11 cellular contexts compared by ENCODE assay signal in the genomic region with DNA sequence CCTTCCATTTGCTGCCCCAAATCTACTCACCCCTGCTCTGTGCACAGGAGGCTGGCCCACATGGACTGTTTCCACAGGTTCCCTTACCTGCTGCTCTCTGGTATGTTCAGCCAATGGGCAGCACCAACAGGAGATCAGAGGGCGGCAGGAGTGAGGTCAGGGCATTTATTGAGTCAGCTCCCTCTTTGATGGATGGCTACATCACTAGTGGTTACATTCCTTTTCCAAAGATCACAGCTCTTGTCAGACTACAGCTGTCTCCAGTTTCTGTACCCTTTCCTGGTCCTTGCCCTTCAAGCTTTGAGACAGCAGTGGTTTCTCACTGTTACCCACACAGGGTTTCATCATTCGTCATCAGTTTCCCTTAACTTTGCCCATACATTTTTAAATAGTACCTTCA.
A peak's percentile ranks its signal among the peaks of the same experiment; 100 is the strongest.
DNase-seq lines count a peak whose midpoint lies in the region; ATAC-seq and TF ChIP-seq lines count a peak whose summit lies in the region.
"Had no signal": no experiment of that assay in that cellular context is flagged by ENCODE, and none has a peak within 500 bp of the region (broad histone marks: within the 10 kb centered on the region; RNA-seq: fewer than 3 reads in every experiment).

No MANE protein-coding gene starts in this region.

- no peak overlapping the region for H3K9ac ChIP-seq in neural progenitor cell

- TF ChIP-seq CTCF in neural progenitor cell (IDR thresholded peaks at IDR 0.05) = no peak

- no peaks in the 10 kb centered on the region for H3F3A ChIP-seq in neural progenitor cell (ENCODE audit: low read depth)

- H3K27ac Mint-ChIP-seq in activated naive CD4-positive, alpha-beta T cell treated with anti-CD3 and anti-CD28 coated beads, Interleukin-2, amount 50 U/mL, for 72 hours = no peak overlapping the region
- H3K27ac Mint-ChIP-seq in activated naive CD4-positive, alpha-beta T cell treated with anti-CD3 and anti-CD28 coated beads, Interleukin-2, amount 10 ng/mL, durations not matched to agents 7 days and 5 days = no peak overlapping the region
- H3K27ac Mint-ChIP-seq in activated naive CD8-positive, alpha-beta T cell treated with anti-CD3 and anti-CD28 coated beads, Interleukin-2, amount 50 U/mL, for 24 hours = peak overlapping the region; percentile 47
- peak overlapping the region; percentile 0 for H3K27ac Mint-ChIP-seq in stimulated activated memory B cell treated with anti-CD40 and anti-IgM and Interleukin-4, amounts not matched to agents 10 μg/mL and 1 μg/mL and 100 μg/mL, for 72 hours
- no peak overlapping the region for H3K27ac Mint-ChIP-seq in neural progenitor cell

- no peaks in the 10 kb centered on the region for H3K27me3 ChIP-seq in neural progenitor cell
- H3K27me3 ChIP-seq: neutrophil had no signal

- peak; percentile 42 to 73 for DNase-seq in activated naive CD4-positive, alpha-beta T cell treated with anti-CD3 and anti-CD28 coated beads, Interleukin-2, amount 50 U/mL, for 72 hours (ENCODE audit: low spot score in 2 of 2)
- no peak for DNase-seq in activated naive CD4-positive, alpha-beta T cell treated with anti-CD3 and anti-CD28 coated beads, Interleukin-2, amount 10 ng/mL, durations not matched to agents 7 days and 5 days
- peak; percentile 56 for DNase-seq in activated naive CD8-positive, alpha-beta T cell treated with anti-CD3 and anti-CD28 coated beads, Interleukin-2, amount 50 U/mL, for 24 hours
- DNase-seq in NOMO-1 (lab: John Stamatoyannopoulos, UW; ENCODE audit: unreplicated experiment in 2 of 2) = no peak
- DNase-seq in neural progenitor cell (ENCODE audit: low spot score) = no peak
- DNase-seq in CD1c-positive myeloid dendritic cell (ENCODE audit: extremely low spot score) = no peak
- DNase-seq: left cardiac atrium, NCI-H524 had no signal

- CTCF ChIA-PET in activated naive CD4-positive, alpha-beta T cell treated with anti-CD3 and anti-CD28 coated beads, Interleukin-2, amount 10 ng/mL, durations not matched to agents 7 days and 5 days (lab: Charles Lee) = interaction anchor here (1.3 kb wide), 1 partner anchor 29 kb away, joined by 3 read pairs; no protein-coding TSS in a partner anchor

- H3K4me3 Mint-ChIP-seq in activated naive CD4-positive, alpha-beta T cell treated with anti-CD3 and anti-CD28 coated beads, Interleukin-2, amount 10 ng/mL, durations not matched to agents 7 days and 5 days = no peak overlapping the region
- H3K4me3 Mint-ChIP-seq in activated naive CD8-positive, alpha-beta T cell treated with anti-CD3 and anti-CD28 coated beads, Interleukin-2, amount 50 U/mL, for 24 hours = no peak overlapping the region
- H3K4me3 Mint-ChIP-seq in stimulated activated memory B cell treated with anti-CD40 and anti-IgM and Interleukin-4, amounts not matched to agents 10 μg/mL and 1 μg/mL and 100 μg/mL, for 72 hours = no peak overlapping the region
- H3K4me3 Mint-ChIP-seq in neural progenitor cell = no peak overlapping the region

- peaks cover under 1% of the 10 kb centered on the region for H3K4me1 Mint-ChIP-seq in activated naive CD4-positive, alpha-beta T cell treated with anti-CD3 and anti-CD28 coated beads, Interleukin-2, amount 10 ng/mL, durations not matched to agents 7 days and 5 days
- H3K4me1 Mint-ChIP-seq in activated naive CD8-positive, alpha-beta T cell treated with anti-CD3 and anti-CD28 coated beads, Interleukin-2, amount 50 U/mL, for 24 hours = peaks cover 41% of the 10 kb centered on the region
- peaks cover 8% of the 10 kb centered on the region for H3K4me1 Mint-ChIP-seq in stimulated activated memory B cell treated with anti-CD40 and anti-IgM and Interleukin-4, amounts not matched to agents 10 μg/mL and 1 μg/mL and 100 μg/mL, for 72 hours
- H3K4me1 Mint-ChIP-seq in neural progenitor cell = no peaks in the 10 kb centered on the region

- no peaks in the 10 kb centered on the region for H3K4me1 ChIP-seq in neural progenitor cell

- H3K4me3 ChIP-seq in neural progenitor cell = no peak overlapping the region

- H3K9me3 ChIP-seq in neural progenitor cell (ENCODE audit: low read depth) = no peaks in the 10 kb centered on the region
- H3K9me3 ChIP-seq: neutrophil had no signal

- peaks cover 0 to 10% of the 10 kb centered on the region in 2 donors for H3K9me3 Mint-ChIP-seq in activated naive CD4-positive, alpha-beta T cell treated with anti-CD3 and anti-CD28 coated beads, Interleukin-2, amount 50 U/mL, for 72 hours
- H3K9me3 Mint-ChIP-seq in activated naive CD4-positive, alpha-beta T cell treated with anti-CD3 and anti-CD28 coated beads, Interleukin-2, amount 10 ng/mL, durations not matched to agents 7 days and 5 days = no peaks in the 10 kb centered on the region
- H3K9me3 Mint-ChIP-seq in activated naive CD8-positive, alpha-beta T cell treated with anti-CD3 and anti-CD28 coated beads, Interleukin-2, amount 50 U/mL, for 24 hours = peaks cover 9% of the 10 kb centered on the region
- no peaks in the 10 kb centered on the region for H3K9me3 Mint-ChIP-seq in stimulated activated memory B cell treated with anti-CD40 and anti-IgM and Interleukin-4, amounts not matched to agents 10 μg/mL and 1 μg/mL and 100 μg/mL, for 72 hours
- no peaks in the 10 kb centered on the region for H3K9me3 Mint-ChIP-seq in neural progenitor cell

- no peaks in the 10 kb centered on the region for H3K36me3 ChIP-seq in neural progenitor cell
- H3K36me3 ChIP-seq: neutrophil had no signal

- no peak overlapping the region for H2AFZ ChIP-seq in neural progenitor cell (replicated peaks)

- H3K27ac ChIP-seq in neural progenitor cell = no peak overlapping the region
- H3K27ac ChIP-seq: neutrophil had no signal

- no peaks in the 10 kb centered on the region for H3K27me3 Mint-ChIP-seq in activated naive CD4-positive, alpha-beta T cell treated with anti-CD3 and anti-CD28 coated beads, Interleukin-2, amount 10 ng/mL, durations not matched to agents 7 days and 5 days
- peaks cover 10% of the 10 kb centered on the region for H3K27me3 Mint-ChIP-seq in activated naive CD8-positive, alpha-beta T cell treated with anti-CD3 and anti-CD28 coated beads, Interleukin-2, amount 50 U/mL, for 24 hours
- no peaks in the 10 kb centered on the region for H3K27me3 Mint-ChIP-seq in stimulated activated memory B cell treated with anti-CD40 and anti-IgM and Interleukin-4, amounts not matched to agents 10 μg/mL and 1 μg/mL and 100 μg/mL, for 72 hours
- no peaks in the 10 kb centered on the region for H3K27me3 Mint-ChIP-seq in neural progenitor cell (ENCODE audit: insufficient read depth, low read depth)

- H3K36me3 Mint-ChIP-seq in activated naive CD4-positive, alpha-beta T cell treated with anti-CD3 and anti-CD28 coated beads, Interleukin-2, amount 50 U/mL, for 72 hours = peaks cover 0 to 6% of the 10 kb centered on the region in 2 donors
- no peaks in the 10 kb centered on the region for H3K36me3 Mint-ChIP-seq in activated naive CD4-positive, alpha-beta T cell treated with anti-CD3 and anti-CD28 coated beads, Interleukin-2, amount 10 ng/mL, durations not matched to agents 7 days and 5 days
- H3K36me3 Mint-ChIP-seq in activated naive CD8-positive, alpha-beta T cell treated with anti-CD3 and anti-CD28 coated beads, Interleukin-2, amount 50 U/mL, for 24 hours (ENCODE audit: low read depth) = peaks cover 14% of the 10 kb centered on the region
- peaks cover 6% of the 10 kb centered on the region for H3K36me3 Mint-ChIP-seq in stimulated activated memory B cell treated with anti-CD40 and anti-IgM and Interleukin-4, amounts not matched to agents 10 μg/mL and 1 μg/mL and 100 μg/mL, for 72 hours
- H3K36me3 Mint-ChIP-seq in neural progenitor cell = no peaks in the 10 kb centered on the region

- H3K79me2 ChIP-seq in neural progenitor cell (ENCODE audit: low read depth) = no peaks in the 10 kb centered on the region

- no peaks in the 10 kb centered on the region for H4K20me1 ChIP-seq in neural progenitor cell (ENCODE audit: low read depth)

- H3K4me2 ChIP-seq in neural progenitor cell = no peak overlapping the region

- ATAC-seq in activated naive CD4-positive, alpha-beta T cell treated with anti-CD3 and anti-CD28 coated beads, Interleukin-2, amount 50 U/mL, for 72 hours = peak; percentile 97 to 98
- peak; percentile 79 for ATAC-seq in HG03175 (IDR thresholded peaks at IDR 0.05; ENCODE audit: unreplicated experiment)
- ATAC-seq in activated naive CD8-positive, alpha-beta T cell treated with anti-CD3 and anti-CD28 coated beads, Interleukin-2, amount 50 U/mL, for 24 hours = peak; percentile 98
- peak; percentile 95 for ATAC-seq in stimulated activated memory B cell treated with anti-CD40 and anti-IgM and Interleukin-4, amounts not matched to agents 10 μg/mL and 1 μg/mL and 100 μg/mL, for 72 hours
- ATAC-seq: left cardiac atrium had no signal

Comparison
In these comparisons a context has a peak if more than half of its experiments do, and no peak if none do; other contexts are left out.
1. DNase-seq: peak in activated naive CD4-positive, alpha-beta T cell treated with anti-CD3 and anti-CD28 coated beads, Interleukin-2, amount 50 U/mL, for 72 hours (2 of 2) and activated naive CD8-positive, alpha-beta T cell treated with anti-CD3 and anti-CD28 coated beads, Interleukin-2, amount 50 U/mL, for 24 hours (single experiment); none in activated naive CD4-positive, alpha-beta T cell treated with anti-CD3 and anti-CD28 coated beads, Interleukin-2, amount 10 ng/mL, durations not matched to agents 7 days and 5 days (single experiment), NOMO-1 (0 of 2), neural progenitor cell (single experiment) and CD1c-positive myeloid dendritic cell (single experiment).
2. H3K27ac Mint-ChIP-seq: peak in activated naive CD8-positive, alpha-beta T cell treated with anti-CD3 and anti-CD28 coated beads, Interleukin-2, amount 50 U/mL, for 24 hours (single experiment) and stimulated activated memory B cell treated with anti-CD40 and anti-IgM and Interleukin-4, amounts not matched to agents 10 μg/mL and 1 μg/mL and 100 μg/mL, for 72 hours (single experiment); none in activated naive CD4-positive, alpha-beta T cell treated with anti-CD3 and anti-CD28 coated beads, Interleukin-2, amount 50 U/mL, for 72 hours (0 of 2), activated naive CD4-positive, alpha-beta T cell treated with anti-CD3 and anti-CD28 coated beads, Interleukin-2, amount 10 ng/mL, durations not matched to agents 7 days and 5 days (single experiment) and neural progenitor cell (single experiment).
3. Peak in every context shown above with its lines, with median percentiles within 50 percentile points of each other: ATAC-seq.